13 cellular contexts compared by ENCODE assay signal in the genomic region with DNA sequence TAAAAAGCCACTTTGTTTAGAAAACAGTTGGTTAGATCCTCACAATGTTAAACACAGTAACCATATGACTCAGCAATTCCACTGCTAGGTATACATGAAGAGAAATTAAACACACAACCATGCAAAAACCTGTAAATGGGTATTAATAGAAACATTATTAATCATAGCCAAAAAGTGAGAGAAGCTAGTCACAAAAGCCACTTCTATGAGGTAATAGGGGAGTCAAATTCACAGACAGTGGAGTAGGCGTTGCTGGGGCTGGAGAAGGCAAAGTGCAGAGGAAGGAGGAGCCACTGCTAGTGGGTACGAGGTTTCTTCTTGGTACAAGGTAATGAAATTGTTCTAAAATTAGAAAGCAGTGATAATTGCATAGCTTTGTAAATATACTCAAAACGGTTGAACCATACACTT.
DNase-seq lines count a peak whose midpoint lies in the region; ATAC-seq and TF ChIP-seq lines count a peak whose summit lies in the region.
"Had no signal": no experiment of that assay in that cellular context is flagged by ENCODE, and none has a peak within 500 bp of the region (broad histone marks: within the 10 kb centered on the region; RNA-seq: fewer than 3 reads in every experiment).

No MANE protein-coding gene starts in this region.

- peak in 1 of 2 donors; percentile 13 for DNase-seq in activated T-cell treated with anti-CD3 and anti-CD28 coated beads, Interleukin-2, amount 50 U/mL, for 72 hours
- no peak for DNase-seq in activated T-cell treated with anti-CD3 and anti-CD28 coated beads, Interleukin-2, amount 50 U/mL, for 24 hours
- peak; percentile 27 for DNase-seq in NCI-H510A (lab: John Stamatoyannopoulos, UW)
- peak; percentile 20 for DNase-seq in epithelial cell of prostate (ENCODE audit: low read depth, low spot score)
- peak; percentile 30 for DNase-seq in stimulated activated naive CD8-positive, alpha-beta T cell treated with anti-CD3 and anti-CD28 coated beads, Interleukin-15, Interleukin-2, amounts not matched to agents 100 U/mL and 50 U/mL, for 24 hours
- no peak for DNase-seq in Calu3
- DNase-seq in effector CD4-positive, alpha-beta T cell = no peak
- DNase-seq in G401 (ENCODE audit: low spot score) = no peak
- DNase-seq: hypothalamus, T-helper 9 cell had no signal

- in situ Hi-C loops in G401 (cut with HindIII; ENCODE audit: low sequenced_read_pairs) = no loop called here

- no peaks in the 10 kb centered on the region for H3K9me3 Mint-ChIP-seq in activated T-cell treated with anti-CD3 and anti-CD28 coated beads, Interleukin-2, amount 50 U/mL, for 72 hours
- no peaks in the 10 kb centered on the region for H3K9me3 Mint-ChIP-seq in activated T-cell treated with anti-CD3 and anti-CD28 coated beads, Interleukin-2, amount 50 U/mL, for 24 hours
- H3K9me3 Mint-ChIP-seq in Calu3 (ENCODE audit: low read depth, unreplicated experiment) = no peaks in the 10 kb centered on the region

- H3K27ac Mint-ChIP-seq in activated T-cell treated with anti-CD3 and anti-CD28 coated beads, Interleukin-2, amount 50 U/mL, for 72 hours = no peak overlapping the region
- no peak overlapping the region for H3K27ac Mint-ChIP-seq in activated T-cell treated with anti-CD3 and anti-CD28 coated beads, Interleukin-2, amount 50 U/mL, for 24 hours
- no peak overlapping the region for H3K27ac Mint-ChIP-seq in Calu3 (ENCODE audit: unreplicated experiment)

- intact Hi-C loops in Calu3 (cut with micrococcal nuclease; ENCODE audit: unreplicated experiment) = no loop called here

- peak overlapping the region in 1 of 2 donors; percentile 38 for H3K4me3 Mint-ChIP-seq in activated T-cell treated with anti-CD3 and anti-CD28 coated beads, Interleukin-2, amount 50 U/mL, for 72 hours
- no peak overlapping the region for H3K4me3 Mint-ChIP-seq in activated T-cell treated with anti-CD3 and anti-CD28 coated beads, Interleukin-2, amount 50 U/mL, for 24 hours
- H3K4me3 Mint-ChIP-seq in Calu3 (ENCODE audit: low read depth, unreplicated experiment) = no peak overlapping the region

- TF ChIP-seq CTCF in Calu3 (IDR thresholded peaks at IDR 0.05; ENCODE audit: unreplicated experiment) = no peak

- H3K4me1 Mint-ChIP-seq in activated T-cell treated with anti-CD3 and anti-CD28 coated beads, Interleukin-2, amount 50 U/mL, for 72 hours (ENCODE audit: low read depth) = peaks cover 29% of the 10 kb centered on the region
- peaks cover 38% of the 10 kb centered on the region for H3K4me1 Mint-ChIP-seq in activated T-cell treated with anti-CD3 and anti-CD28 coated beads, Interleukin-2, amount 50 U/mL, for 24 hours (ENCODE audit: low read depth)
- no peaks in the 10 kb centered on the region for H3K4me1 Mint-ChIP-seq in Calu3 (ENCODE audit: low read depth, unreplicated experiment)

- ATAC-seq in activated T-cell treated with anti-CD3 and anti-CD28 coated beads, Interleukin-2, amount 50 U/mL, for 72 hours (replicated peaks in 1 of 2) = peak; percentile 68 to 80
- peak; percentile 90 for ATAC-seq in stimulated activated naive CD8-positive, alpha-beta T cell treated with anti-CD3 and anti-CD28 coated beads, Interleukin-15, Interleukin-2, amounts not matched to agents 100 U/mL and 50 U/mL, for 24 hours

- no TSS peak for BruUV-seq in Calu3 (replicated peaks; lab: Mats Ljungman, UMichigan)

- H3K36me3 Mint-ChIP-seq in activated T-cell treated with anti-CD3 and anti-CD28 coated beads, Interleukin-2, amount 50 U/mL, for 72 hours (ENCODE audit: insufficient read depth in 2 of 2) = no peaks in the 10 kb centered on the region
- H3K36me3 Mint-ChIP-seq in activated T-cell treated with anti-CD3 and anti-CD28 coated beads, Interleukin-2, amount 50 U/mL, for 24 hours (ENCODE audit: low read depth) = no peaks in the 10 kb centered on the region
- H3K36me3 Mint-ChIP-seq in Calu3 (ENCODE audit: insufficient read depth, unreplicated experiment) = no peaks in the 10 kb centered on the region

- H3K27ac ChIP-seq in epithelial cell of prostate = no peak overlapping the region
- H3K27ac ChIP-seq: C4-2B, KMS-11, skin epidermis had no signal

- CTCF ChIA-PET in Calu3 (lab: Charles Lee) = no interaction called here

- peaks cover 7% of the 10 kb centered on the region for H3K27me3 Mint-ChIP-seq in activated T-cell treated with anti-CD3 and anti-CD28 coated beads, Interleukin-2, amount 50 U/mL, for 72 hours (ENCODE audit: low read depth)
- H3K27me3 Mint-ChIP-seq in activated T-cell treated with anti-CD3 and anti-CD28 coated beads, Interleukin-2, amount 50 U/mL, for 24 hours = no peaks in the 10 kb centered on the region
- peaks cover 58% of the 10 kb centered on the region for H3K27me3 Mint-ChIP-seq in Calu3 (ENCODE audit: unreplicated experiment)

Comparison
In these comparisons a context has a peak if more than half of its experiments do, and no peak if none do; other contexts are left out.
1. DNase-seq: peak in NCI-H510A (single experiment), epithelial cell of prostate (single experiment) and stimulated activated naive CD8-positive, alpha-beta T cell treated with anti-CD3 and anti-CD28 coated beads, Interleukin-15, Interleukin-2, amounts not matched to agents 100 U/mL and 50 U/mL, for 24 hours (single experiment); none in activated T-cell treated with anti-CD3 and anti-CD28 coated beads, Interleukin-2, amount 50 U/mL, for 24 hours (single experiment), Calu3 (single experiment), effector CD4-positive, alpha-beta T cell (single experiment) and G401 (single experiment).